12 cellular contexts compared by ENCODE assay signal in the genomic region with DNA sequence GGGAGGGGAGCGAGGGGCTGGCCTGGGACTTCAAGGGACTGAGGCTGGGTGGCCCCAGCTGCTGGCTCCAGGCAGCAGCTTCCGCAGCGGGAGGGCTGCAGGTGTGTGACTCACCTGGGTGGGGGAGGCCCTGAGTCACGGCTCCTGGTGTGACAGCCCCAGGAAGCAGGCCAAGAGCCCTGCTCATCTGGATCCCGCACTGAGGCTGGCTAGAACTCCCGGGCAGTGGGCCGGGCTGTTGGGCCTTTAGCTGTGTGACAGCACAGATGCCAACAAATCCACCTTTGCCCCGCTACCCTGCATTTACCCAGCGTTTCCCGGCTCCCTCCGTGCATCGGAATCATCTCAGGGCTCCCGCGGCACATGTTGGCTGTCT.
DNase-seq lines count a peak whose midpoint lies in the region; ATAC-seq and TF ChIP-seq lines count a peak whose summit lies in the region.
"Had no signal": no experiment of that assay in that cellular context is flagged by ENCODE, and none has a peak within 500 bp of the region (broad histone marks: within the 10 kb centered on the region; RNA-seq: fewer than 3 reads in every experiment).

No MANE protein-coding gene starts in this region.

- H2BK120ac ChIP-seq in neuronal stem cell (ENCODE audit: low read depth, low read length): no peak overlapping the region

- no peak overlapping the region for H4K8ac ChIP-seq in neuronal stem cell (ENCODE audit: low read depth, low read length)

- no CpG with 5 or more reads among the region's 14 CpGs for WGBS in neuronal stem cell (ENCODE audit: extremely low coverage in 2 of 2, insufficient read length in 2 of 2, insufficient replicate concordance in 1 of 2), 2 donors
- WGBS in ovary, 3 donors: 86 to 91% (median 89%) methylated on average over 12 to 14 of the region's 14 CpGs

- H3K4me3 ChIP-seq in astrocyte of the spinal cord (ENCODE audit: low read depth, low read length) (no peak overlapping the region), neuronal stem cell (ENCODE audit: low read length in 2 of 2) (no peak overlapping the region), ovary (no peak overlapping the region)
- H3K4me3 ChIP-seq: spleen had no signal

- no peak for TF ChIP-seq CTCF in astrocyte of the spinal cord (IDR thresholded peaks at IDR 0.05; ENCODE audit: low read depth, low read length)
- TF ChIP-seq CTCF in ovary (IDR thresholded peaks at IDR 0.05): no peak

- H3K4me1 ChIP-seq in neuronal stem cell (ENCODE audit: control insufficient read depth in 2 of 2, insufficient read depth in 1 of 2, low read depth in 1 of 2, low read length in 2 of 2): peaks cover 0 to 4% of the 10 kb centered on the region in 2 donors
- peaks cover 3% of the 10 kb centered on the region for H3K4me1 ChIP-seq in ovary (ENCODE audit: insufficient read depth)

- intact Hi-C loops in ovary (cut with DNase I): no loop called here

- H3K14ac ChIP-seq in neuronal stem cell (ENCODE audit: low read length): peak overlapping the region; percentile 73

- H3K18ac ChIP-seq in neuronal stem cell (ENCODE audit: low read length): no peak overlapping the region

- no peak overlapping the region for H2AFZ ChIP-seq in neuronal stem cell (ENCODE audit: low read length)

- H3K79me1 ChIP-seq in neuronal stem cell (ENCODE audit: low read depth, low read length): no peaks in the 10 kb centered on the region

- in situ Hi-C loops in astrocyte of the spinal cord (cut with HindIII; ENCODE audit: low sequenced_read_pairs) (no loop called here), KBM-7 (cut with MboI; ENCODE audit: low pct_unique_long_range_greater_than_20kb, low sequenced_read_pairs) (loop anchor here (25.0 kb wide), 1 partner anchor 476 kb away; no protein-coding TSS in a partner anchor)

- H3K9ac ChIP-seq in neuronal stem cell (ENCODE audit: low read depth, low read length, poor library complexity): no peak overlapping the region

- no peak overlapping the region for H3K23ac ChIP-seq in neuronal stem cell (ENCODE audit: low read depth, low read length, poor library complexity)

- H3K36me3 ChIP-seq in neuronal stem cell (replicated peaks in 1 of 2; ENCODE audit: control insufficient read depth in 2 of 2, insufficient read depth in 2 of 2, low read length in 2 of 2) (no peaks in the 10 kb centered on the region), ovary (no peaks in the 10 kb centered on the region)
- H3K36me3 ChIP-seq: spleen had no signal

- no peak for TF ChIP-seq EP300 in ovary (IDR thresholded peaks at IDR 0.05)

- no peak overlapping the region for H2BK5ac ChIP-seq in neuronal stem cell (ENCODE audit: low read length)

- H2AK5ac ChIP-seq in neuronal stem cell (ENCODE audit: low read depth, low read length): no peak overlapping the region

- peaks cover 0 to 51% (median 0%) of the 10 kb centered on the region in 3 experiments for H3K27me3 ChIP-seq in neuronal stem cell (ENCODE audit: control insufficient read depth in 3 of 3, insufficient read depth in 3 of 3, low read depth in 1 of 3, low read length in 3 of 3)
- no peaks in the 10 kb centered on the region for H3K27me3 ChIP-seq in ovary

- H3K9me3 ChIP-seq in neuronal stem cell (replicated peaks in 1 of 2; ENCODE audit: control insufficient read depth in 2 of 2, insufficient read depth in 1 of 2, low read depth in 1 of 2, low read length in 2 of 2) (no peaks in the 10 kb centered on the region), ovary (no peaks in the 10 kb centered on the region)
- H3K9me3 ChIP-seq: spleen had no signal

- ATAC-seq in HG02973 (IDR thresholded peaks at IDR 0.05; ENCODE audit: unreplicated experiment): no peak
- ATAC-seq: natural killer cell treated with Interleukin-12 subunit alpha and Interleukin-12 subunit beta and Interleukin-15 and Interleukin-18, amount 100 ng/mL, for 72 hours had no signal

- H3K27ac ChIP-seq in neuronal stem cell (replicated peaks; ENCODE audit: low read length) (no peak overlapping the region), ovary (no peak overlapping the region)
- H3K27ac ChIP-seq: spleen had no signal

- H3K4me2 ChIP-seq in neuronal stem cell (ENCODE audit: insufficient read depth, low read length, poor library complexity, severe bottlenecking): no peak overlapping the region

- peak; percentile 100 for DNase-seq in DMS53 treated with DMSO at 0.1 percent for 48 hours (lab: John Stamatoyannopoulos, UW; ENCODE audit: unreplicated experiment)
- DNase-seq in NCI-H2029 treated with DMSO at 0.1 percent for 48 hours (lab: John Stamatoyannopoulos, UW): peak; percentile 38
- peak; percentile 13 for DNase-seq in astrocyte of the spinal cord (ENCODE audit: low read depth, low spot score)
- no peak for DNase-seq in neuronal stem cell (ENCODE audit: low spot score)
- DNase-seq in ovary: no peak
- DNase-seq in NCI-H1105 (lab: John Stamatoyannopoulos, UW): no peak
- DNase-seq in KBM-7: no peak
- DNase-seq: NCI-H187 treated with DMSO at 0.1 percent for 48 hours, SIG-M5, spleen had no signal

- H2BK15ac ChIP-seq in neuronal stem cell (ENCODE audit: low read length): no peak overlapping the region

- no peak overlapping the region for H3K4ac ChIP-seq in neuronal stem cell (ENCODE audit: low read length)

- no peak overlapping the region for H2BK12ac ChIP-seq in neuronal stem cell (ENCODE audit: low read length)

- no peak for TF ChIP-seq POLR2A in ovary (IDR thresholded peaks at IDR 0.05)

- no peak overlapping the region for H4K91ac ChIP-seq in neuronal stem cell (ENCODE audit: low read depth, low read length, poor library complexity)

Comparison
In these comparisons a context has a peak if more than half of its experiments do, and no peak if none do; other contexts are left out.
1. DNase-seq: peak in DMS53 treated with DMSO at 0.1 percent for 48 hours (single experiment), NCI-H2029 treated with DMSO at 0.1 percent for 48 hours (single experiment) and astrocyte of the spinal cord (single experiment); none in neuronal stem cell (single experiment), ovary (0 of 5), NCI-H1105 (single experiment) and KBM-7 (single experiment).